ENCODE assay signal across 23 cellular contexts in the genomic region with DNA sequence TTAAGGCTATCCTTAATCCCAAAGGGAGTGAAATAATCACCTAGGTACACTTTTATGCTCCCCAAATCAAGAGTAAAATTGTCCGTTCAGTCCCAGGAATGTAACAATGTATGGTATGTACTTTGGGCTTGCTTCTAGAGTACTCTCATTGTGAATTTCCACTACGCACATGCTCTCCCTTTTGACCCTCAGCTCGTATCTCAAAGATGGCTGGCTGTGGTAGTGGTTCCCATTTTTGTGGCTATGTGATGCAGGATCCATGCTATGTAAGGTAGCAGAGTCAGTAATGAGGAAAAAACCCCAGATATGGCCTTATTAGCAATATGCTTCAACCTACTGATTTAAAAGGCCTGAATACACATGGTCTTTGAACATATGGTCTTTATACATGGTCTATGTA.
DNase-seq lines count a peak whose midpoint lies in the region; ATAC-seq, FAIRE-seq and TF ChIP-seq lines count a peak whose summit lies in the region.
"Had no signal": no experiment of that assay in that cellular context is flagged by ENCODE, and none has a peak within 500 bp of the region (broad histone marks: within the 10 kb centered on the region; RNA-seq: fewer than 3 reads in every experiment).

No MANE protein-coding gene starts in this region.

- no peak for ATAC-seq in activated T-cell treated with anti-CD3 and anti-CD28 coated beads, Interleukin-2, amount 50 U/mL, for 72 hours (replicated peaks in 1 of 2)
- ATAC-seq: CD8-positive, alpha-beta T cell; GM12878; GM23338; HCT116 had no signal

- no peak for TF ChIP-seq CTCF in ascending aorta (IDR thresholded peaks at IDR 0.05)
- no peak for TF ChIP-seq CTCF in astrocyte of the spinal cord (IDR thresholded peaks at IDR 0.05; ENCODE audit: low read depth, low read length)
- TF ChIP-seq CTCF in osteoblast (IDR thresholded peaks at IDR 0.05; ENCODE audit: extremely low read depth, low read depth, low read length), result no peak
- no peak for TF ChIP-seq CTCF in tibial artery (IDR thresholded peaks at IDR 0.05)

- no peak overlapping the region for H2AFZ ChIP-seq in osteoblast (ENCODE audit: low read length)
- H2AFZ ChIP-seq: GM23338 had no signal

- FAIRE-seq in small intestine (lab: Jason Lieb, UNC), result no peak
- FAIRE-seq: GM12878 had no signal

- H4K20me1 ChIP-seq in osteoblast (ENCODE audit: insufficient read depth, low read length), result no peaks in the 10 kb centered on the region
- H4K20me1 ChIP-seq: BLaER1 treated with 17β-estradiol and CSF1 and Interleukin-3, amounts not matched to agents 10 nM and 100 nM had no signal

- no peaks in the 10 kb centered on the region for H3K27me3 Mint-ChIP-seq in activated T-cell treated with anti-CD3 and anti-CD28 coated beads, Interleukin-2, amount 50 U/mL, for 72 hours (ENCODE audit: low read depth)

- no peak overlapping the region for H3K4me2 ChIP-seq in osteoblast (ENCODE audit: insufficient read depth, low read length)
- H3K4me2 ChIP-seq: BLaER1 treated with 17β-estradiol and CSF1 and Interleukin-3, amounts not matched to agents 10 nM and 100 nM; GM23338 had no signal

- H3K36me3 Mint-ChIP-seq in activated T-cell treated with anti-CD3 and anti-CD28 coated beads, Interleukin-2, amount 50 U/mL, for 72 hours (ENCODE audit: insufficient read depth in 2 of 2), result peaks cover 0 to 2% of the 10 kb centered on the region in 2 donors
- H3K36me3 Mint-ChIP-seq: CD8-positive, alpha-beta T cell had no signal

- WGBS in small intestine, 3 donors, result 90 to 98% (median 95%) methylated on average over 3 of the region's 3 CpGs

- peaks cover 14 to 29% of the 10 kb centered on the region in 2 donors for H3K36me3 ChIP-seq in ascending aorta
- peaks cover 83% of the 10 kb centered on the region for H3K36me3 ChIP-seq in osteoblast (ENCODE audit: insufficient read depth, low read length)
- peaks cover 48 to 54% (median 53%) of the 10 kb centered on the region in 3 donors for H3K36me3 ChIP-seq in tibial artery
- peaks cover 0 to 14% of the 10 kb centered on the region in 2 donors for H3K36me3 ChIP-seq in small intestine (ENCODE audit: control insufficient read depth in 2 of 2, insufficient read depth in 2 of 2, low read length in 2 of 2)

- H3K4me1 ChIP-seq in ascending aorta (peaks cover 5 to 43% of the 10 kb centered on the region in 2 donors), osteoblast (ENCODE audit: insufficient read depth, low read length) (no peaks in the 10 kb centered on the region), tibial artery (peaks cover 6 to 82% (median 42%) of the 10 kb centered on the region in 4 donors), small intestine (ENCODE audit: control insufficient read depth in 2 of 2, insufficient read depth in 1 of 2, low read depth in 1 of 2, low read length in 1 of 2) (peaks cover 2 to 3% of the 10 kb centered on the region in 2 donors)
- H3K4me1 ChIP-seq: BLaER1 treated with 17β-estradiol and CSF1 and Interleukin-3, amounts not matched to agents 10 nM and 100 nM; Peyer's patch had no signal

- H3K27ac Mint-ChIP-seq in activated T-cell treated with anti-CD3 and anti-CD28 coated beads, Interleukin-2, amount 50 U/mL, for 72 hours, result no peak overlapping the region
- H3K27ac Mint-ChIP-seq: CD8-positive, alpha-beta T cell; GM23338 had no signal

- no peak overlapping the region for H3K4me3 Mint-ChIP-seq in activated T-cell treated with anti-CD3 and anti-CD28 coated beads, Interleukin-2, amount 50 U/mL, for 72 hours
- H3K4me3 Mint-ChIP-seq: CD8-positive, alpha-beta T cell; GM23338 had no signal

- DNase-seq in ascending aorta (ENCODE audit: low spot score in 2 of 2) (no peak), astrocyte of the spinal cord (ENCODE audit: low read depth, low spot score) (peak; percentile 28), osteoblast (ENCODE audit: insufficient read length, low spot score, missing footprints) (peak; percentile 9), tibial artery (no peak), small intestine (no peak), retina (no peak)
- DNase-seq in activated T-cell treated with anti-CD3 and anti-CD28 coated beads, Interleukin-2, amount 50 U/mL, for 72 hours, result no peak
- DNase-seq: CD8-positive, alpha-beta T cell; DMS53; EL; Kasumi-1; MM.1S; NCI-H1105; NCI-H1694; NCI-H2081 treated with DMSO at 0.1 percent for 48 hours; NCI-H446 treated with DMSO at 0.1 percent for 48 hours; NK-92 treated with Interleukin-12 subunit alpha and Interleukin-12 subunit beta, amount 100 ng/mL, for 24 hours; Peyer's patch; SHP77 had no signal

- no peaks in the 10 kb centered on the region for H3K4me1 Mint-ChIP-seq in activated T-cell treated with anti-CD3 and anti-CD28 coated beads, Interleukin-2, amount 50 U/mL, for 72 hours (ENCODE audit: low read depth)
- H3K4me1 Mint-ChIP-seq: GM23338 had no signal

- peaks cover 23% of the 10 kb centered on the region for H3K79me2 ChIP-seq in osteoblast (ENCODE audit: insufficient read depth, low read length)

- in situ Hi-C loops in astrocyte of the spinal cord (cut with HindIII; ENCODE audit: low sequenced_read_pairs), result no loop called here

- no peaks in the 10 kb centered on the region for H3K9me3 ChIP-seq in ascending aorta
- H3K9me3 ChIP-seq in osteoblast (ENCODE audit: low read depth, low read length), result no peaks in the 10 kb centered on the region
- H3K9me3 ChIP-seq in tibial artery, result no peaks in the 10 kb centered on the region
- H3K9me3 ChIP-seq in small intestine (ENCODE audit: control insufficient read depth, low read depth), result no peaks in the 10 kb centered on the region
- H3K9me3 ChIP-seq: BLaER1 treated with 17β-estradiol and CSF1 and Interleukin-3, amounts not matched to agents 10 nM and 100 nM; Peyer's patch had no signal

- no peaks in the 10 kb centered on the region for H3K27me3 ChIP-seq in ascending aorta
- H3K27me3 ChIP-seq in osteoblast (ENCODE audit: insufficient read depth, low read length), result no peaks in the 10 kb centered on the region
- no peaks in the 10 kb centered on the region for H3K27me3 ChIP-seq in tibial artery
- H3K27me3 ChIP-seq in small intestine (ENCODE audit: control insufficient read depth in 2 of 2, insufficient read depth in 2 of 2, low read length in 2 of 2), result no peaks in the 10 kb centered on the region
- H3K27me3 ChIP-seq: BLaER1 treated with 17β-estradiol and CSF1 and Interleukin-3, amounts not matched to agents 10 nM and 100 nM; Peyer's patch had no signal

- H3K4me3 ChIP-seq in ascending aorta (no peak overlapping the region), astrocyte of the spinal cord (ENCODE audit: low read depth, low read length) (no peak overlapping the region), osteoblast (ENCODE audit: insufficient read depth, low read length) (no peak overlapping the region), tibial artery (no peak overlapping the region), small intestine (ENCODE audit: low read depth in 1 of 2, low read length in 2 of 2) (no peak overlapping the region)
- H3K4me3 ChIP-seq: BLaER1 treated with 17β-estradiol and CSF1 and Interleukin-3, amounts not matched to agents 10 nM and 100 nM; GM12878; GM23338; Peyer's patch had no signal

- intact Hi-C loops in ascending aorta (cut with DNase I), result loop anchor here (2.0 to 5.0 kb wide), 2 partner anchors 14 to 33 kb away; no protein-coding TSS in a partner anchor
- intact Hi-C loops in tibial artery (cut with DNase I; ENCODE audit: low total_unique reads), result no loop called here

- H3K27ac ChIP-seq in ascending aorta (peak overlapping the region; percentile 65 to 82), osteoblast (ENCODE audit: low read depth, low read length) (no peak overlapping the region), tibial artery (peak overlapping the region; percentile 76 to 78), small intestine (ENCODE audit: low read depth in 1 of 2, low read length in 1 of 2) (no peak overlapping the region)
- H3K27ac ChIP-seq: BLaER1 treated with 17β-estradiol and CSF1 and Interleukin-3, amounts not matched to agents 10 nM and 100 nM had no signal

- H3K9me3 Mint-ChIP-seq in activated T-cell treated with anti-CD3 and anti-CD28 coated beads, Interleukin-2, amount 50 U/mL, for 72 hours, result no peaks in the 10 kb centered on the region
- H3K9me3 Mint-ChIP-seq: CD8-positive, alpha-beta T cell; GM23338 had no signal

Comparison
In these comparisons a context has a peak if more than half of its experiments do, and no peak if none do; other contexts are left out.
1. DNase-seq: peak in astrocyte of the spinal cord (single experiment) and osteoblast (single experiment); none in ascending aorta (0 of 2), tibial artery (0 of 2), small intestine (single experiment), activated T-cell treated with anti-CD3 and anti-CD28 coated beads, Interleukin-2, amount 50 U/mL, for 72 hours (0 of 2) and retina (single experiment).
2. H3K27ac ChIP-seq: peak in ascending aorta (2 of 2) and tibial artery (2 of 2); none in osteoblast (single experiment) and small intestine (0 of 2).